7 cellular contexts compared by ENCODE assay signal in the genomic region with DNA sequence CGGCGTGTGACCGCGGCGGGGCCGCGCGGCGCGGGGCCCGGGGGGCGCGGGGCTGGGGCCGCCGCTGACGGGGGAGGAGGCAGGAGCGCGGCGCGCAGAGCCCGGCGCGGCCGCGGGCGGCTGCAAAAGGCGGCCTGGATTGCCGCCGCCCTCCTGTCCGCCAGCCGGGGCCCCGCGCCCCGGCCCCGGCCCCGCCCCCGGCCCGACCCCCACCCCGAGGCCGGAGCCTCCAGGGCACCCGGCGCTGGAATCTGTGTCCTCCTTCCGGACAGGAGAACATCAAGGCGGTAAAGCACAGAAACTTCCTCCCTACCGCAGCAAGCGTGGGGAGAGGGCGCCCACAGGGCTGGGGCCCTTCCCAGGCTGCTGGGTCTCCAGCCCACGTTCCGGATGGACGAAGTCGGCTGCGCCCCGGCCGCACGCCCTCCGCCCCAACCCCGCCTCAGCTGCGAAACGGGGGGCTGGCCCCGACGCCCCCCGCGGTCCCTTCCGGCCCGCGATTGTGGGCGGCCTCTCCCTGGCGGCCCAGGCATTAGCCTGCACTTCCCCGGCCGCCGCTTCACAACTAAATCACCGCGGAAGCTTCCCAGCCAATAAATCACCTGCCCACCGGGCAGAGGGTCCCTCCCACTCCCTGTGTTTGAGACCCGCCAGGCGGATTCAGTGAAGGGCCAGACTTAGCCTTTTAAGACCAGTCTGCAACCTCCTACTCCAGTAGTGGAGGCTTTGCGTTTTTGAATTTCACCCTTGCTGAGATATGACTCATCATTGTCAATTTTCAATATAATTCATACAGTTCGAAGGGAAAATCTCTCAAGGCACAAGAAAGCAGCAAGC.
DNase-seq lines count a peak whose midpoint lies in the region; ATAC-seq lines count a peak whose summit lies in the region.

No MANE protein-coding gene starts in this region.

- peak overlapping the region; percentile 90 for H3K27ac ChIP-seq in layer of hippocampus (ENCODE audit: low read depth, low read length)

- no peaks in the 10 kb centered on the region for H3K27me3 ChIP-seq in layer of hippocampus (ENCODE audit: control insufficient read depth, insufficient read depth, low read length)

- peak; percentile 26 for ATAC-seq in GM18868 (IDR thresholded peaks at IDR 0.05; ENCODE audit: unreplicated experiment)

- peak; percentile 81 for DNase-seq in NCI-H1105 treated with DMSO at 0.1 percent for 48 hours (lab: John Stamatoyannopoulos, UW)
- peak in 3 of 4 experiments; percentile 14 to 35 (median 34) for DNase-seq in activated CD4-positive, CD25-positive, alpha-beta regulatory T cell (lab: John Stamatoyannopoulos, UW)
- DNase-seq in cerebellum (ENCODE audit: low spot score), result peak; percentile 63
- peak; percentile 46 to 51 for DNase-seq in stimulated activated CD4-positive, alpha-beta T cell treated with anti-CD3 and anti-CD28 coated beads, Interleukin-2, amount 100 ng/mL, for 48 hours
- no peak for DNase-seq in OCI-M2 (lab: John Stamatoyannopoulos, UW; ENCODE audit: unreplicated experiment)
